ENCODE assay signal across 8 cellular contexts in the genomic region with DNA sequence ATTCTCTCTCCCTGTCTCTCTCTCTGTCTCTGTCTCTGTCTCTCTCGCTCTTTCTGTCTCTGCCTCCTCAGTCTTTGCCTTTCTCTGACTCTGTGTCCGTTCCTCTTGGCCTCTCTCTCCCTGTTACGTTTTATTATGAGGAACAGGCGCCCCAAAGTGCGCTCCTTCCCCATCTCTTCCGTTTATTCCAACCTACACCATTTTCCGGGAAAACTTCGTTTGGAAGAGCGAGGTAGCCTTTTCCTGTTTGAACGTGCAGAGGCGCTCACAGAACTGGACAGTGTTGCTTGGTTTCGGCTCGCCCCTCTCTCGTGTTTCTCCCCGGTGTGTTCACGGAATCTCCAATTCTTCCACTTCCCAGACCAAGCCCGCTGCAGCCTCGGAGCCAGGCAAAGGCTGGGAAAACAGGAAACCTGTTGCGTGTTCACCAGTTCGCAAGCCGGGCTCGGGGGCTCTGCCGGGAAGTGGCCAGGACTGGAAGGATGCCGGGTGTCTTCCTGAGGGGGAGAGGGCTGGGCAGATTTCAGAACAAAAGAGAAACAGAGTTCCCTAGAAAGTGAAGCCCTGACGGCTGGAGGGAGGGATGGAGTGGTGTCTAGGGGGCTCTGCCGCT. TPM values are rescaled to one million over a fixed set of nuclear protein-coding genes. Genes with fewer than 3 reads are reported as not detected.
DNase-seq lines count a peak whose midpoint lies in the region; ATAC-seq, FAIRE-seq and TF ChIP-seq lines count a peak whose summit lies in the region.

No MANE protein-coding gene starts in this region.

- TF ChIP-seq CTCF in brain (conservative IDR thresholded peaks at IDR 0.05) (no peak), keratinocyte (optimal IDR thresholded peaks at IDR 0.05 in 1 of 3, IDR thresholded peaks at IDR 0.05 in 1 of 3, conservative IDR thresholded peaks at IDR 0.05 in 1 of 3; ENCODE audit: extremely low read depth in 1 of 3, insufficient read depth in 2 of 3, low read length in 3 of 3) (no peak), spleen (IDR thresholded peaks at IDR 0.05 in 8 of 11, conservative IDR thresholded peaks at IDR 0.05 in 3 of 11) (no peak)

- peak overlapping the region; percentile 100 for H3K4me2 ChIP-seq in keratinocyte (ENCODE audit: control insufficient read depth, extremely low read depth, insufficient read depth, low read depth, low read length)

- no peaks in the 10 kb centered on the region for H4K20me1 ChIP-seq in keratinocyte (ENCODE audit: control insufficient read depth, extremely low read depth, insufficient read depth, low read length)

- H3K27me3 Mint-ChIP-seq in CD4-positive, alpha-beta memory T cell, result peaks cover 25 to 41% of the 10 kb centered on the region in 2 donors
- H3K27me3 Mint-ChIP-seq in brain, result peaks cover 41% of the 10 kb centered on the region

- CTCF ChIA-PET in CD4-positive, alpha-beta memory T cell (lab: Charles Lee; ENCODE audit: partially characterized antibody), result interaction anchor here (1.0 kb wide), 2 partner anchors 8 to 10 kb away, joined by 3 read pairs; no protein-coding TSS in a partner anchor

- H3K4me3 ChIP-seq in CD4-positive, alpha-beta memory T cell (ENCODE audit: low read length in 2 of 2), result peak overlapping the region; percentile 22 to 59
- peak overlapping the region; percentile 20 for H3K4me3 ChIP-seq in Jurkat, Clone E6-1 (ENCODE audit: low read length)
- H3K4me3 ChIP-seq in keratinocyte (ENCODE audit: control insufficient read depth in 2 of 3, extremely low read depth in 1 of 3, insufficient read depth in 2 of 3, low read depth in 1 of 3, low read length in 3 of 3), result peak overlapping the region; percentile 60 to 83 (median 76)
- H3K4me3 ChIP-seq in spleen, result peak overlapping the region; percentile 53 to 85 (median 75)

- no peaks in the 10 kb centered on the region for H3K9me1 ChIP-seq in keratinocyte (ENCODE audit: control insufficient read depth, extremely low read depth, insufficient read depth, low read length)

- no peaks in the 10 kb centered on the region for H3K36me3 ChIP-seq in CD4-positive, alpha-beta memory T cell (ENCODE audit: insufficient read depth, low read length)
- H3K36me3 ChIP-seq in keratinocyte (ENCODE audit: control insufficient read depth in 2 of 2, extremely low read depth in 1 of 2, insufficient read depth in 2 of 2, low read length in 2 of 2), result no peaks in the 10 kb centered on the region
- no peaks in the 10 kb centered on the region for H3K36me3 ChIP-seq in spleen

- peak overlapping the region; percentile 81 to 96 (median 90) for H3K4me3 Mint-ChIP-seq in CD4-positive, alpha-beta memory T cell
- peak overlapping the region; percentile 88 to 93 (median 89) for H3K4me3 Mint-ChIP-seq in brain

- H3K4me1 Mint-ChIP-seq in CD4-positive, alpha-beta memory T cell, result peaks cover 7 to 15% (median 12%) of the 10 kb centered on the region in 4 donors
- H3K4me1 Mint-ChIP-seq in brain, result peaks cover 27% of the 10 kb centered on the region

- FAIRE-seq in keratinocyte (lab: Jason Lieb, UNC), result no peak

- intact Hi-C loops in CD4-positive, alpha-beta memory T cell (cut with micrococcal nuclease), result no loop called here
- intact Hi-C loops in spleen (cut with DNase I; ENCODE audit: low total_unique reads), result no loop called here

- TF ChIP-seq POLR2A in spleen (IDR thresholded peaks at IDR 0.05), result no peak

- H3K36me3 Mint-ChIP-seq in CD4-positive, alpha-beta memory T cell, result peaks cover 0 to 3% of the 10 kb centered on the region in 2 donors
- H3K36me3 Mint-ChIP-seq in brain, result no peaks in the 10 kb centered on the region

- POLR2A ChIA-PET in CD4-positive, alpha-beta memory T cell (lab: Charles Lee; ENCODE audit: partially characterized antibody), result no interaction called here

- H3K9me3 Mint-ChIP-seq in CD4-positive, alpha-beta memory T cell, result no peaks in the 10 kb centered on the region
- H3K9me3 Mint-ChIP-seq in brain, result peaks cover 0 to 7% (median 0%) of the 10 kb centered on the region in 5 experiments

- H3K27ac Mint-ChIP-seq in CD4-positive, alpha-beta memory T cell, result peak overlapping the region in 4 of 7 donors; percentile 3 to 80 (median 68)
- peak overlapping the region in 1 of 5 experiments; percentile 30 for H3K27ac Mint-ChIP-seq in brain

- DNase-seq in CD4-positive, alpha-beta memory T cell, result peak in 1 of 5 donors; percentile 13
- no peak for DNase-seq in Jurkat, Clone E6-1 (ENCODE audit: low read depth, low spot score)
- DNase-seq in keratinocyte (ENCODE audit: low read depth, low spot score) (no peak), spleen (peak; percentile 81), germinal center (ENCODE audit: low spot score) (no peak)

- peaks cover 37% of the 10 kb centered on the region for H3K27me3 ChIP-seq in CD4-positive, alpha-beta memory T cell (ENCODE audit: insufficient read depth, low read length)
- H3K27me3 ChIP-seq in keratinocyte (ENCODE audit: control insufficient read depth, extremely low read depth, insufficient read depth, low read length) (peaks cover 45% of the 10 kb centered on the region), spleen (replicated peaks in 1 of 7) (peaks cover 0 to 59% (median 0%) of the 10 kb centered on the region in 7 donors)

- dilution Hi-C loops in keratinocyte (cut with MboI; ENCODE audit: extremely low pct_ligation_motif_present, low sequenced_read_pairs), result no loop called here

- WGBS in spleen, 5 donors, result 1 to 2% (median 2%) methylated on average over 26 of the region's 26 CpGs

- no peaks in the 10 kb centered on the region for H3K9me3 ChIP-seq in CD4-positive, alpha-beta memory T cell (ENCODE audit: control insufficient read depth in 1 of 2, low read length in 2 of 2)
- no peaks in the 10 kb centered on the region for H3K9me3 ChIP-seq in keratinocyte (ENCODE audit: control insufficient read depth, low read depth, low read length)
- no peaks in the 10 kb centered on the region for H3K9me3 ChIP-seq in spleen

- peaks cover 14% of the 10 kb centered on the region for H3K4me1 ChIP-seq in CD4-positive, alpha-beta memory T cell (ENCODE audit: insufficient read depth, low read length)
- H3K4me1 ChIP-seq in keratinocyte (ENCODE audit: control insufficient read depth, extremely low read depth, insufficient read depth, low read length) (peaks cover 12% of the 10 kb centered on the region), spleen (peaks cover 0 to 28% (median 18%) of the 10 kb centered on the region in 6 donors)

- peak overlapping the region; percentile 29 for H3K9ac ChIP-seq in keratinocyte (ENCODE audit: control insufficient read depth, extremely low read depth, insufficient read depth, low read length)

- peak overlapping the region; percentile 94 for H2AFZ ChIP-seq in keratinocyte (ENCODE audit: control insufficient read depth, low read length)

- no peaks in the 10 kb centered on the region for H3K79me2 ChIP-seq in keratinocyte (ENCODE audit: control insufficient read depth, insufficient read depth, low read length)

- no peak overlapping the region for H3K27ac ChIP-seq in CD4-positive, alpha-beta memory T cell (ENCODE audit: low read depth, low read length)
- H3K27ac ChIP-seq in keratinocyte (ENCODE audit: control insufficient read depth, insufficient read depth, low read length) (no peak overlapping the region), spleen (peak overlapping the region; percentile 68 to 98 (median 93))

- ATAC-seq in HG03097 (IDR thresholded peaks at IDR 0.05; ENCODE audit: low FRiP score, unreplicated experiment) (no peak), GM18870 (IDR thresholded peaks at IDR 0.05; ENCODE audit: unreplicated experiment) (no peak)

RNA-seq across cellular contexts. Expression of a gene that starts 0.6 kb away (rescaled TPM):
- under 1 TPM; 0.90 to 1.00 TPM for total RNA-seq in CD4-positive, alpha-beta memory T cell
- polyA plus RNA-seq in CD4-positive, alpha-beta memory T cell, result under 1 TPM in 1 of 2 donors, not detected in 1; 0.07 TPM
- polyA plus RNA-seq in Jurkat, Clone E6-1 (2012; ENCODE audit: insufficient read depth, insufficient read length), result 4.1 TPM
- 20.0 TPM for polyA plus RNA-seq in brain (ENCODE audit: insufficient read depth, low read depth, low replicate concordance)
- polyA plus RNA-seq in keratinocyte, result 5.3 to 9.4 TPM (median 7.6 TPM) in 3 replicates
- 1.6 TPM for polyA plus RNA-seq in keratinocyte (2011; ENCODE audit: low read depth)
- polyA plus RNA-seq in keratinocyte (2011; cell fraction: cytosol; rRNA removed), result 6.0 and 10.5 TPM in 2 replicates
- 5.8 and 6.7 TPM in 2 replicates for polyA plus RNA-seq in keratinocyte (2011; cell fraction: nucleus; rRNA removed)
- polyA plus RNA-seq in keratinocyte (2012; ENCODE audit: low replicate concordance), result 1.9 and 5.2 TPM in 2 replicates
- 2.8 to 4.3 TPM (median 4.0 TPM) in 3 replicates for polyA minus RNA-seq in keratinocyte
- polyA minus RNA-seq in keratinocyte (2011; cell fraction: cytosol; rRNA and poly(A)+ RNA removed), result 3.3 TPM
- polyA minus RNA-seq in keratinocyte (2011; cell fraction: nucleus; rRNA and poly(A)+ RNA removed), result 2.8 and 4.2 TPM in 2 replicates
- 10 to 100 TPM in 6 of 7 donors, 1 to 10 TPM in 1; 5.7 to 26.9 (median 22.2) TPM for total RNA-seq in spleen
- 10 to 100 TPM in 2 of 3 donors, 1 to 10 TPM in 1; 6.0 to 13.0 (median 10.3) TPM for polyA plus RNA-seq in spleen

Comparison
In these comparisons a context has a peak if more than half of its experiments do, and no peak if none do; other contexts are left out.
1. H3K27ac ChIP-seq: peak in spleen (8 of 8); none in CD4-positive, alpha-beta memory T cell (single experiment) and keratinocyte (single experiment).
2. H3K4me3 ChIP-seq: peak in every context shown above with its lines; median percentile 76 in keratinocyte; 75 in spleen; 40 in CD4-positive, alpha-beta memory T cell; 20 in Jurkat, Clone E6-1.